Comparison of ENCODE assay signal across 8 cellular contexts in genomic region chr11:56624661-56625110, GRCh38. TPM values are rescaled to one million over a fixed set of nuclear protein-coding genes. Genes with fewer than 3 reads are reported as not detected.
DNase-seq lines count a peak whose midpoint lies in the region; ATAC-seq and TF ChIP-seq lines count a peak whose summit lies in the region.

No MANE protein-coding gene starts in this region.

- no peak overlapping the region for H3K27ac Mint-ChIP-seq in immature natural killer cell
- no peak overlapping the region for H3K27ac Mint-ChIP-seq in stimulated activated memory B cell treated with anti-CD40 and anti-IgM and Interleukin-4, amounts not matched to agents 10 μg/mL and 1 μg/mL and 100 μg/mL, for 72 hours

- H3K27ac ChIP-seq in A673 (ENCODE audit: low read depth, low read length, poor library complexity, severe bottlenecking) (no peak overlapping the region), left lung (no peak overlapping the region), esophagus squamous epithelium (no peak overlapping the region)

- H3K27me3 Mint-ChIP-seq in immature natural killer cell (ENCODE audit: low read depth in 3 of 3): peaks cover 0 to 5% (median 0%) of the 10 kb centered on the region in 3 donors
- no peaks in the 10 kb centered on the region for H3K27me3 Mint-ChIP-seq in stimulated activated memory B cell treated with anti-CD40 and anti-IgM and Interleukin-4, amounts not matched to agents 10 μg/mL and 1 μg/mL and 100 μg/mL, for 72 hours

- no TSS peak for BruUV-seq in A673 (replicated peaks; lab: Mats Ljungman, UMichigan)

- peak; percentile 84 for DNase-seq in A673 (ENCODE audit: low spot score)
- peak; percentile 59 to 63 for DNase-seq in Kasumi-1 (lab: John Stamatoyannopoulos, UW)
- peak; percentile 46 for DNase-seq in amniotic epithelial cell (ENCODE audit: low read depth)
- no peak for DNase-seq in left lung
- DNase-seq in esophagus squamous epithelium (lab: John Stamatoyannopoulos, UW): no peak
- no peak for DNase-seq in immature natural killer cell

- CTCF ChIA-PET in A673 (lab: Charles Lee): no interaction called here

- 2 to 8% methylated on average over 3 of the region's 3 CpGs for WGBS in esophagus squamous epithelium, 2 donors

- H3K4me3 ChIP-seq in A673 (ENCODE audit: low read depth, low read length, poor library complexity, severe bottlenecking) (no peak overlapping the region), left lung (no peak overlapping the region), esophagus squamous epithelium (no peak overlapping the region)

- peaks cover 0 to 23% (median 8%) of the 10 kb centered on the region in 6 donors for H3K9me3 Mint-ChIP-seq in immature natural killer cell
- peaks cover 17% of the 10 kb centered on the region for H3K9me3 Mint-ChIP-seq in stimulated activated memory B cell treated with anti-CD40 and anti-IgM and Interleukin-4, amounts not matched to agents 10 μg/mL and 1 μg/mL and 100 μg/mL, for 72 hours

- H3K4me3 Mint-ChIP-seq in immature natural killer cell: no peak overlapping the region
- no peak overlapping the region for H3K4me3 Mint-ChIP-seq in stimulated activated memory B cell treated with anti-CD40 and anti-IgM and Interleukin-4, amounts not matched to agents 10 μg/mL and 1 μg/mL and 100 μg/mL, for 72 hours

- H3K36me3 ChIP-seq in A673 (ENCODE audit: insufficient read depth, low read length, poor library complexity, severe bottlenecking) (no peaks in the 10 kb centered on the region), left lung (no peaks in the 10 kb centered on the region), esophagus squamous epithelium (no peaks in the 10 kb centered on the region)

- TF ChIP-seq POLR2A in esophagus squamous epithelium (IDR thresholded peaks at IDR 0.05): no peak

- intact Hi-C loops in A673 (cut with micrococcal nuclease; ENCODE audit: unreplicated experiment): loop anchor here (1.0 kb wide), 1 partner anchor 159 kb away; no protein-coding TSS in a partner anchor
- intact Hi-C loops in left lung (cut with DNase I): no loop called here
- intact Hi-C loops in esophagus squamous epithelium (cut with DNase I): no loop called here

- POLR2A ChIA-PET in A673 (lab: Charles Lee; ENCODE audit: low non-redundant PET): no interaction called here

- H3K9me3 ChIP-seq in A673 (ENCODE audit: low read depth, low read length, poor library complexity, severe bottlenecking) (no peaks in the 10 kb centered on the region), left lung (no peaks in the 10 kb centered on the region), esophagus squamous epithelium (no peaks in the 10 kb centered on the region)

- peak; percentile 48 for ATAC-seq in GM18519 (IDR thresholded peaks at IDR 0.05; ENCODE audit: low FRiP score, unreplicated experiment)
- ATAC-seq in left lung: peak; percentile 98
- ATAC-seq in stimulated activated memory B cell treated with anti-CD40 and anti-IgM and Interleukin-4, amounts not matched to agents 10 μg/mL and 1 μg/mL and 100 μg/mL, for 72 hours: no peak

- peak; percentile 68 for TF ChIP-seq CTCF in A673 (conservative IDR thresholded peaks at IDR 0.05; ENCODE audit: low read depth, low read length)
- peak; percentile 20 to 32 for TF ChIP-seq CTCF in left lung (IDR thresholded peaks at IDR 0.05)
- peak in 2 of 6 experiments; percentile 17 to 22 for TF ChIP-seq CTCF in esophagus squamous epithelium (IDR thresholded peaks at IDR 0.05)

- H3K27me3 ChIP-seq in A673 (replicated peaks; ENCODE audit: insufficient read depth, low read depth, low read length, poor library complexity) (no peaks in the 10 kb centered on the region), left lung (no peaks in the 10 kb centered on the region), esophagus squamous epithelium (no peaks in the 10 kb centered on the region)

- peaks cover 0 to 3% (median 0%) of the 10 kb centered on the region in 3 donors for H3K36me3 Mint-ChIP-seq in immature natural killer cell
- H3K36me3 Mint-ChIP-seq in stimulated activated memory B cell treated with anti-CD40 and anti-IgM and Interleukin-4, amounts not matched to agents 10 μg/mL and 1 μg/mL and 100 μg/mL, for 72 hours: no peaks in the 10 kb centered on the region

- H3K4me1 ChIP-seq in A673 (ENCODE audit: insufficient read depth, low read length, poor library complexity, severe bottlenecking) (no peaks in the 10 kb centered on the region), left lung (no peaks in the 10 kb centered on the region), esophagus squamous epithelium (no peaks in the 10 kb centered on the region)

- no peaks in the 10 kb centered on the region for H3K4me1 Mint-ChIP-seq in immature natural killer cell
- H3K4me1 Mint-ChIP-seq in stimulated activated memory B cell treated with anti-CD40 and anti-IgM and Interleukin-4, amounts not matched to agents 10 μg/mL and 1 μg/mL and 100 μg/mL, for 72 hours: no peaks in the 10 kb centered on the region

RNA-seq across cellular contexts. Expression of gene OR5M1, which starts 10.0 kb away (rescaled TPM):
- total RNA-seq in A673 (2021): not detected in 2 replicates
- not detected for total RNA-seq in left lung
- not detected for total RNA-seq in esophagus squamous epithelium
- not detected for polyA plus RNA-seq in immature natural killer cell

RNA-seq across cellular contexts. Expression of gene OR5AP2, which starts 17.6 kb away (rescaled TPM):
- total RNA-seq in A673 (2021) (not detected in 2 replicates), left lung (not detected), esophagus squamous epithelium (not detected)
- not detected for polyA plus RNA-seq in immature natural killer cell

RNA-seq across cellular contexts. Expression of gene OR5AR1, which starts 38.8 kb away (rescaled TPM):
- total RNA-seq in A673 (2021): not detected in 2 replicates
- total RNA-seq in left lung: not detected
- not detected for total RNA-seq in esophagus squamous epithelium
- polyA plus RNA-seq in immature natural killer cell: not detected

RNA-seq across cellular contexts. Expression of gene OR5M10, which starts 47.2 kb away (rescaled TPM):
- total RNA-seq in A673 (2021) (not detected in 2 replicates), left lung (not detected), esophagus squamous epithelium (not detected)
- polyA plus RNA-seq in immature natural killer cell: not detected

Comparison
In these comparisons a context has a peak if more than half of its experiments do, and no peak if none do; other contexts are left out.
1. DNase-seq: peak in A673 (single experiment), Kasumi-1 (2 of 2) and amniotic epithelial cell (single experiment); none in left lung (0 of 2), esophagus squamous epithelium (single experiment) and immature natural killer cell (0 of 3).